ENCODE assay signal across 10 cellular contexts in genomic region chr3:126835472-126836219, GRCh38.
A peak's percentile ranks its signal among the peaks of the same experiment; 100 is the strongest.
DNase-seq lines count a peak whose midpoint lies in the region; ATAC-seq, FAIRE-seq and TF ChIP-seq lines count a peak whose summit lies in the region.
"Had no signal": no experiment of that assay in that cellular context is flagged by ENCODE, and none has a peak within 500 bp of the region (broad histone marks: within the 10 kb centered on the region; RNA-seq: fewer than 3 reads in every experiment).

No MANE protein-coding gene starts in this region.

- WGBS in neuronal stem cell (ENCODE audit: extremely low coverage in 2 of 2, insufficient read length in 2 of 2, insufficient replicate concordance in 1 of 2), 2 donors = no CpG with 5 or more reads among the region's 9 CpGs

- H3K4me1 Mint-ChIP-seq in activated CD8-positive, alpha-beta T cell treated with anti-CD3 and anti-CD28 coated beads, Interleukin-2, amount 10 ng/mL, durations not matched to agents 7 days and 5 days (ENCODE audit: low read depth) = no peaks in the 10 kb centered on the region

- no peak overlapping the region for H2BK15ac ChIP-seq in neuronal stem cell (ENCODE audit: low read length)

- H3K36me3 ChIP-seq in neuronal stem cell (replicated peaks in 1 of 2; ENCODE audit: control insufficient read depth in 2 of 2, insufficient read depth in 2 of 2, low read length in 2 of 2) = no peaks in the 10 kb centered on the region
- H3K36me3 ChIP-seq: WERI-Rb-1 had no signal

- H3K4me3 ChIP-seq in fibroblast of mammary gland (ENCODE audit: control insufficient read depth, low read depth, low read length) (no peak overlapping the region), neuronal stem cell (ENCODE audit: low read length in 2 of 2) (no peak overlapping the region)
- H3K4me3 ChIP-seq: psoas muscle had no signal

- CTCF ChIA-PET in activated CD8-positive, alpha-beta T cell treated with anti-CD3 and anti-CD28 coated beads, Interleukin-2, amount 10 ng/mL, durations not matched to agents 7 days and 5 days (lab: Charles Lee) = no interaction called here

- no peak overlapping the region for H2BK12ac ChIP-seq in neuronal stem cell (ENCODE audit: low read length)

- H2AK5ac ChIP-seq in neuronal stem cell (ENCODE audit: low read depth, low read length) = no peak overlapping the region

- no peaks in the 10 kb centered on the region for H3K27me3 ChIP-seq in neuronal stem cell (ENCODE audit: control insufficient read depth in 3 of 3, insufficient read depth in 3 of 3, low read depth in 1 of 3, low read length in 3 of 3)

- no peak overlapping the region for H4K91ac ChIP-seq in neuronal stem cell (ENCODE audit: low read depth, low read length, poor library complexity)

- no peak for TF ChIP-seq POLR2A in H54 (IDR thresholded peaks at IDR 0.05; ENCODE audit: low read depth, low read length)

- H3K27ac Mint-ChIP-seq in activated CD8-positive, alpha-beta T cell treated with anti-CD3 and anti-CD28 coated beads, Interleukin-2, amount 10 ng/mL, durations not matched to agents 7 days and 5 days = no peak overlapping the region

- no peak overlapping the region for H2BK5ac ChIP-seq in neuronal stem cell (ENCODE audit: low read length)

- FAIRE-seq in H54 (lab: Jason Lieb, UNC) = peak; percentile 74

- no peak for ATAC-seq in HG03571 (IDR thresholded peaks at IDR 0.05; ENCODE audit: unreplicated experiment)
- ATAC-seq in activated CD8-positive, alpha-beta T cell treated with anti-CD3 and anti-CD28 coated beads, Interleukin-2, amount 10 ng/mL, durations not matched to agents 7 days and 5 days = no peak

- no peaks in the 10 kb centered on the region for H3K27me3 Mint-ChIP-seq in activated CD8-positive, alpha-beta T cell treated with anti-CD3 and anti-CD28 coated beads, Interleukin-2, amount 10 ng/mL, durations not matched to agents 7 days and 5 days (ENCODE audit: low read depth)

- H3K4me3 Mint-ChIP-seq in activated CD8-positive, alpha-beta T cell treated with anti-CD3 and anti-CD28 coated beads, Interleukin-2, amount 10 ng/mL, durations not matched to agents 7 days and 5 days = no peak overlapping the region

- peak; percentile 61 for DNase-seq in H54 (ENCODE audit: insufficient read length, low spot score)
- peak; percentile 55 for DNase-seq in RPMI7951 (ENCODE audit: low read depth)
- peak; percentile 78 for DNase-seq in fibroblast of mammary gland (ENCODE audit: low read depth)
- DNase-seq in renal cortical epithelial cell (ENCODE audit: low read depth) = peak; percentile 59
- no peak for DNase-seq in neuronal stem cell (ENCODE audit: low spot score)
- DNase-seq in activated CD8-positive, alpha-beta T cell treated with anti-CD3 and anti-CD28 coated beads, Interleukin-2, amount 10 ng/mL, durations not matched to agents 7 days and 5 days = no peak
- DNase-seq: psoas muscle, WERI-Rb-1 had no signal

- H3K23ac ChIP-seq in neuronal stem cell (ENCODE audit: low read depth, low read length, poor library complexity) = no peak overlapping the region

- TF ChIP-seq CTCF in fibroblast of mammary gland (conservative IDR thresholded peaks at IDR 0.05; ENCODE audit: control insufficient read depth, insufficient read depth, low read depth, low read length) = peak; percentile 44

- no peak overlapping the region for H4K8ac ChIP-seq in neuronal stem cell (ENCODE audit: low read depth, low read length)

- H2BK120ac ChIP-seq in neuronal stem cell (ENCODE audit: low read depth, low read length) = no peak overlapping the region

- no peaks in the 10 kb centered on the region for H3K9me3 Mint-ChIP-seq in activated CD8-positive, alpha-beta T cell treated with anti-CD3 and anti-CD28 coated beads, Interleukin-2, amount 10 ng/mL, durations not matched to agents 7 days and 5 days (ENCODE audit: insufficient read depth)

- H3K27ac ChIP-seq in neuronal stem cell (replicated peaks; ENCODE audit: low read length) = no peak overlapping the region
- H3K27ac ChIP-seq: HL-60, psoas muscle, WERI-Rb-1 had no signal

- POLR2A ChIA-PET in activated CD8-positive, alpha-beta T cell treated with anti-CD3 and anti-CD28 coated beads, Interleukin-2, amount 10 ng/mL, durations not matched to agents 7 days and 5 days (lab: Charles Lee) = no interaction called here

- no peaks in the 10 kb centered on the region for H3K79me1 ChIP-seq in neuronal stem cell (ENCODE audit: low read depth, low read length)

- no peaks in the 10 kb centered on the region for H3K36me3 Mint-ChIP-seq in activated CD8-positive, alpha-beta T cell treated with anti-CD3 and anti-CD28 coated beads, Interleukin-2, amount 10 ng/mL, durations not matched to agents 7 days and 5 days (ENCODE audit: low read depth)

- no peak overlapping the region for H2AFZ ChIP-seq in neuronal stem cell (ENCODE audit: low read length)

- peaks cover 0 to 3% of the 10 kb centered on the region in 2 donors for H3K4me1 ChIP-seq in neuronal stem cell (ENCODE audit: control insufficient read depth in 2 of 2, insufficient read depth in 1 of 2, low read depth in 1 of 2, low read length in 2 of 2)
- H3K4me1 ChIP-seq: psoas muscle had no signal

- H3K4me2 ChIP-seq in neuronal stem cell (ENCODE audit: insufficient read depth, low read length, poor library complexity, severe bottlenecking) = no peak overlapping the region

- no peak overlapping the region for H3K14ac ChIP-seq in neuronal stem cell (ENCODE audit: low read length)

- H3K18ac ChIP-seq in neuronal stem cell (ENCODE audit: low read length) = no peak overlapping the region

- no peaks in the 10 kb centered on the region for H3K9me3 ChIP-seq in neuronal stem cell (replicated peaks in 1 of 2; ENCODE audit: control insufficient read depth in 2 of 2, insufficient read depth in 1 of 2, low read depth in 1 of 2, low read length in 2 of 2)
- H3K9me3 ChIP-seq: psoas muscle had no signal

- no peak overlapping the region for H3K4ac ChIP-seq in neuronal stem cell (ENCODE audit: low read length)

- no peak overlapping the region for H3K9ac ChIP-seq in neuronal stem cell (ENCODE audit: low read depth, low read length, poor library complexity)

Comparison
In these comparisons a context has a peak if more than half of its experiments do, and no peak if none do; other contexts are left out.
1. DNase-seq: peak in H54 (single experiment), RPMI7951 (single experiment), fibroblast of mammary gland (single experiment) and renal cortical epithelial cell (single experiment); none in neuronal stem cell (single experiment) and activated CD8-positive, alpha-beta T cell treated with anti-CD3 and anti-CD28 coated beads, Interleukin-2, amount 10 ng/mL, durations not matched to agents 7 days and 5 days (single experiment).